9 cellular contexts compared by ENCODE assay signal in the genomic region with DNA sequence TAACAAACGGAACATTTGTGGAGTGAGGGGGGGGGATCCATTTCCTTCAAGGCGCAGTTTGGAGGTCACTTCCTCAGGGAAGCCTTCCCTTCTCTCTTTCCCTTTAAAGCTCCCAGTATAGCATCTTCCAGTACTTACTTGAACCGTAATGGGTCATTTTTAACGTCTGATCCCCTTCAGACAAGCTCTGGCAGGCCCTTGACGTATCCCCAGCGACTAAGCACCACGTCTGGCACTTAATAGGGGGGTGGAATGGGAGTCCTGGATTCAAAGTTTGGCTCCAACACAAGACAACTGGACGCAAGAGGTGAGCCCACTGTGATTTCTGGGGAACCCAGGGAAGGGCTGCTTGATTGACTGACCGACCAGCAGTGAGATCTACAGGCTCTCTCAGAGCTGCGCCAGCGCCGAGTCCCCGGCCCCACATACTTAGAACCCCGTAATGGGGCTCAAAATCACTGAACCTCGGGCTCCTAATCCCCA. TPM values are rescaled to one million over a fixed set of nuclear protein-coding genes. Genes with fewer than 3 reads are reported as not detected.
DNase-seq lines count a peak whose midpoint lies in the region; ATAC-seq and TF ChIP-seq lines count a peak whose summit lies in the region.
"Had no signal": no experiment of that assay in that cellular context is flagged by ENCODE, and none has a peak within 500 bp of the region (broad histone marks: within the 10 kb centered on the region; RNA-seq: fewer than 3 reads in every experiment).

No MANE protein-coding gene starts in this region.

- TF ChIP-seq CTCF in C4-2B (conservative IDR thresholded peaks at IDR 0.05): no peak
- TF ChIP-seq CTCF in ovary (IDR thresholded peaks at IDR 0.05): no peak

- no peaks in the 10 kb centered on the region for H3K27me3 ChIP-seq in ovary

- peak overlapping the region; percentile 99 for H3K4me3 Mint-ChIP-seq in activated T-helper 2 cell treated with anti-CD3 and anti-CD28 coated beads, Interferon-gamma antibody, Interleukin-2, Interleukin-4, amounts not matched to agents 10 μg/mL and 5 μg/mL and 100 μg/mL, durations not matched to agents 14 hours and 24 hours and 36 hours (ENCODE audit: low read depth)

- peak overlapping the region; percentile 95 for H3K4me3 ChIP-seq in ovary

- peaks cover 15% of the 10 kb centered on the region for H3K4me1 ChIP-seq in ovary (ENCODE audit: insufficient read depth)

- no peaks in the 10 kb centered on the region for H3K9me3 ChIP-seq in ovary

- intact Hi-C loops in activated T-helper 2 cell treated with anti-CD3 and anti-CD28 coated beads, Interferon-gamma antibody, Interleukin-2, Interleukin-4, amounts not matched to agents 10 μg/mL and 5 μg/mL and 100 μg/mL, durations not matched to agents 14 hours and 24 hours and 36 hours (cut with micrococcal nuclease): loop anchor here (1.0 to 10.0 kb wide), 5 partner anchors 15 to 612 kb away; partner anchors contain the start of genes AK2, CCDC28B, DCDC2B and IQCC
- intact Hi-C loops in ovary (cut with DNase I): no loop called here

- no peaks in the 10 kb centered on the region for H3K36me3 ChIP-seq in ovary

- peak overlapping the region; percentile 98 for H3K27ac ChIP-seq in C4-2B
- H3K27ac ChIP-seq in ovary: peak overlapping the region; percentile 44 to 89

- DNase-seq in KBM-7 (peak; percentile 72), glomerular visceral epithelial cell (ENCODE audit: extremely low spot score) (peak; percentile 30), ovary (no peak), retina (no peak)
- no peak for DNase-seq in activated T-helper 2 cell treated with anti-CD3 and anti-CD28 coated beads, Interferon-gamma antibody, Interleukin-2, Interleukin-4, amounts not matched to agents 10 μg/mL and 5 μg/mL and 100 μg/mL, durations not matched to agents 14 hours and 24 hours and 36 hours (ENCODE audit: low spot score)

- no peaks in the 10 kb centered on the region for H3K9me3 Mint-ChIP-seq in activated T-helper 2 cell treated with anti-CD3 and anti-CD28 coated beads, Interferon-gamma antibody, Interleukin-2, Interleukin-4, amounts not matched to agents 10 μg/mL and 5 μg/mL and 100 μg/mL, durations not matched to agents 14 hours and 24 hours and 36 hours

- ATAC-seq in GM19351 (IDR thresholded peaks at IDR 0.05; ENCODE audit: unreplicated experiment): peak; percentile 10
- no peak for ATAC-seq in GM21360 (IDR thresholded peaks at IDR 0.05; ENCODE audit: unreplicated experiment)

- no peak for TF ChIP-seq EP300 in ovary (IDR thresholded peaks at IDR 0.05)

- in situ Hi-C loops in KBM-7 (cut with MboI; ENCODE audit: low pct_unique_long_range_greater_than_20kb, low sequenced_read_pairs): no loop called here

- peaks cover 50% of the 10 kb centered on the region for H3K4me1 Mint-ChIP-seq in activated T-helper 2 cell treated with anti-CD3 and anti-CD28 coated beads, Interferon-gamma antibody, Interleukin-2, Interleukin-4, amounts not matched to agents 10 μg/mL and 5 μg/mL and 100 μg/mL, durations not matched to agents 14 hours and 24 hours and 36 hours (ENCODE audit: low read depth)

- H3K27me3 Mint-ChIP-seq in activated T-helper 2 cell treated with anti-CD3 and anti-CD28 coated beads, Interferon-gamma antibody, Interleukin-2, Interleukin-4, amounts not matched to agents 10 μg/mL and 5 μg/mL and 100 μg/mL, durations not matched to agents 14 hours and 24 hours and 36 hours (ENCODE audit: low read depth): no peaks in the 10 kb centered on the region

- no peak for TF ChIP-seq POLR2A in ovary (IDR thresholded peaks at IDR 0.05)

- WGBS in ovary, 3 donors: 0 to 1% (median 1%) methylated on average over 15 of the region's 15 CpGs

- peak overlapping the region; percentile 96 for H3K27ac Mint-ChIP-seq in activated T-helper 2 cell treated with anti-CD3 and anti-CD28 coated beads, Interferon-gamma antibody, Interleukin-2, Interleukin-4, amounts not matched to agents 10 μg/mL and 5 μg/mL and 100 μg/mL, durations not matched to agents 14 hours and 24 hours and 36 hours

- peaks cover 47% of the 10 kb centered on the region for H3K36me3 Mint-ChIP-seq in activated T-helper 2 cell treated with anti-CD3 and anti-CD28 coated beads, Interferon-gamma antibody, Interleukin-2, Interleukin-4, amounts not matched to agents 10 μg/mL and 5 μg/mL and 100 μg/mL, durations not matched to agents 14 hours and 24 hours and 36 hours (ENCODE audit: low read depth)

RNA-seq across cellular contexts. Expression of gene YARS1, which starts 0.4 kb away (rescaled TPM):
- 155 and 172 TPM in 2 replicates for total RNA-seq in activated T-helper 2 cell treated with anti-CD3 and anti-CD28 coated beads, Interferon-gamma antibody, Interleukin-2, Interleukin-4, amounts not matched to agents 10 μg/mL and 5 μg/mL and 100 μg/mL, durations not matched to agents 14 hours and 24 hours and 36 hours
- total RNA-seq in ovary: 100 to 1,000 TPM in 1 of 7 donors, 10 to 100 TPM in 6; 19.8 to 272 (median 46.2) TPM
- 10 to 100 TPM; 23.6 to 95.2 TPM for polyA plus RNA-seq in ovary

RNA-seq across cellular contexts. Expression of gene S100PBP, which starts 0.7 kb away (rescaled TPM):
- total RNA-seq in activated T-helper 2 cell treated with anti-CD3 and anti-CD28 coated beads, Interferon-gamma antibody, Interleukin-2, Interleukin-4, amounts not matched to agents 10 μg/mL and 5 μg/mL and 100 μg/mL, durations not matched to agents 14 hours and 24 hours and 36 hours: 50.2 and 50.5 TPM in 2 replicates
- 10 to 100 TPM; 24.8 to 64.2 (median 42.6) TPM for total RNA-seq in ovary
- polyA plus RNA-seq in ovary: 10 to 100 TPM; 18.1 to 47.0 TPM

RNA-seq across cellular contexts. Expression of gene FNDC5, which starts 54.0 kb away (rescaled TPM):
- total RNA-seq in activated T-helper 2 cell treated with anti-CD3 and anti-CD28 coated beads, Interferon-gamma antibody, Interleukin-2, Interleukin-4, amounts not matched to agents 10 μg/mL and 5 μg/mL and 100 μg/mL, durations not matched to agents 14 hours and 24 hours and 36 hours: not detected in 2 replicates
- 10 to 100 TPM in 4 of 7 donors, 1 to 10 TPM in 3; 4.2 to 25.4 (median 12.1) TPM for total RNA-seq in ovary
- 10 to 100 TPM in 1 of 2 donors, 1 to 10 TPM in 1; 8.2 to 15.6 TPM for polyA plus RNA-seq in ovary
- total RNA-seq: T-helper 1 cell treated with Interleukin-12 subunit alpha and Interleukin-12 subunit beta and Interleukin-4 antibody, amounts not matched to agents 30 ng/mL and 1 ng/mL, for 36 hours had no signal

Comparison
In these comparisons a context has a peak if more than half of its experiments do, and no peak if none do; other contexts are left out.
1. DNase-seq: peak in KBM-7 (single experiment) and glomerular visceral epithelial cell (single experiment); none in activated T-helper 2 cell treated with anti-CD3 and anti-CD28 coated beads, Interferon-gamma antibody, Interleukin-2, Interleukin-4, amounts not matched to agents 10 μg/mL and 5 μg/mL and 100 μg/mL, durations not matched to agents 14 hours and 24 hours and 36 hours (single experiment), ovary (0 of 5) and retina (single experiment).